In genomic region chr6:15037253-15037652, GRCh38 we compare ENCODE assay signal across 12 cellular contexts.
"Had no signal": no experiment of that assay in that cellular context is flagged by ENCODE, and none has a peak within 500 bp of the region (broad histone marks: within the 10 kb centered on the region; RNA-seq: fewer than 3 reads in every experiment).

No MANE protein-coding gene starts in this region.

- ATAC-seq: activated CD8-positive, alpha-beta T cell treated with anti-CD3 and anti-CD28 coated beads for 36 hours had no signal

- H3K27me3 Mint-ChIP-seq: activated CD8-positive, alpha-beta T cell treated with anti-CD3 and anti-CD28 coated beads for 36 hours; natural killer cell treated with Interleukin-12 subunit alpha and Interleukin-12 subunit beta and Interleukin-15 and Interleukin-18, amount 100 ng/mL, for 72 hours had no signal

- DNase-seq: activated CD8-positive, alpha-beta memory T cell treated with anti-CD3 and anti-CD28 coated beads, Interleukin-2, amount 50 U/mL, for 4 hours; activated CD8-positive, alpha-beta T cell treated with anti-CD3 and anti-CD28 coated beads for 36 hours; activated naive CD4-positive, alpha-beta T cell; mammary epithelial cell; stimulated activated CD4-positive, alpha-beta T cell treated with anti-CD3 and anti-CD28 coated beads, Interleukin-4, amount 100 ng/mL, for 4 hours had no signal

- H3K27me3 ChIP-seq: ascending aorta, stomach, uterus had no signal

- H3K9me3 ChIP-seq: ascending aorta, stomach, thoracic aorta, uterus had no signal

- H3K4me1 ChIP-seq: ascending aorta, uterus had no signal

- H3K9me3 Mint-ChIP-seq: activated CD8-positive, alpha-beta T cell treated with anti-CD3 and anti-CD28 coated beads for 36 hours; activated T-helper 1 cell treated with anti-CD3 and anti-CD28 coated beads, Interleukin-12 subunit alpha, Interleukin-12 subunit beta, Interleukin-2, Interleukin-4 antibody, amounts not matched to agents 30 ng/mL and 10 ng/mL and 1 ng/mL, durations not matched to agents 14 hours and 24 hours and 36 hours; natural killer cell treated with Interleukin-12 subunit alpha and Interleukin-12 subunit beta and Interleukin-15 and Interleukin-18, amount 100 ng/mL, for 72 hours; T-helper 2 cell treated with Interferon-gamma antibody and Interleukin-4, amounts not matched to agents 5 μg/mL and 100 μg/mL, for 36 hours had no signal

- H3K36me3 ChIP-seq: ascending aorta, stomach, thoracic aorta, uterus had no signal

- H3K36me3 Mint-ChIP-seq: natural killer cell treated with Interleukin-12 subunit alpha and Interleukin-12 subunit beta and Interleukin-15 and Interleukin-18, amount 100 ng/mL, for 72 hours had no signal

- H3K4me3 Mint-ChIP-seq: activated CD8-positive, alpha-beta T cell treated with anti-CD3 and anti-CD28 coated beads for 36 hours; activated T-helper 1 cell treated with anti-CD3 and anti-CD28 coated beads, Interleukin-12 subunit alpha, Interleukin-12 subunit beta, Interleukin-2, Interleukin-4 antibody, amounts not matched to agents 30 ng/mL and 10 ng/mL and 1 ng/mL, durations not matched to agents 14 hours and 24 hours and 36 hours; natural killer cell treated with Interleukin-12 subunit alpha and Interleukin-12 subunit beta and Interleukin-15 and Interleukin-18, amount 100 ng/mL, for 72 hours; T-helper 2 cell treated with Interferon-gamma antibody and Interleukin-4, amounts not matched to agents 5 μg/mL and 100 μg/mL, for 36 hours had no signal

- H3K27ac ChIP-seq: ascending aorta, stomach, thoracic aorta, uterus had no signal

- H3K4me3 ChIP-seq: ascending aorta, stomach, thoracic aorta, uterus had no signal

- H3K27ac Mint-ChIP-seq: activated CD8-positive, alpha-beta T cell treated with anti-CD3 and anti-CD28 coated beads for 36 hours; activated T-helper 1 cell treated with anti-CD3 and anti-CD28 coated beads, Interleukin-12 subunit alpha, Interleukin-12 subunit beta, Interleukin-2, Interleukin-4 antibody, amounts not matched to agents 30 ng/mL and 10 ng/mL and 1 ng/mL, durations not matched to agents 14 hours and 24 hours and 36 hours; T-helper 2 cell treated with Interferon-gamma antibody and Interleukin-4, amounts not matched to agents 5 μg/mL and 100 μg/mL, for 36 hours had no signal
